ENCODE assay signal across 9 cellular contexts in genomic region chr1:150464422-150464826, GRCh38. TPM values are rescaled to one million over a fixed set of nuclear protein-coding genes. Genes with fewer than 3 reads are reported as not detected.
DNase-seq lines count a peak whose midpoint lies in the region; FAIRE-seq and TF ChIP-seq lines count a peak whose summit lies in the region.
"Had no signal": no experiment of that assay in that cellular context is flagged by ENCODE, and none has a peak within 500 bp of the region (broad histone marks: within the 10 kb centered on the region; RNA-seq: fewer than 3 reads in every experiment).

No MANE protein-coding gene starts in this region.

- POLR2A ChIA-PET in activated CD4-positive, alpha-beta T cell treated with anti-CD3 and anti-CD28 coated beads, Interleukin-2, amount 10 ng/mL, durations not matched to agents 7 days and 5 days (lab: Charles Lee), result no interaction called here

- FAIRE-seq in H54 (lab: Jason Lieb, UNC), result no peak

- no peaks in the 10 kb centered on the region for H3K27me3 Mint-ChIP-seq in activated CD4-positive, alpha-beta T cell treated with anti-CD3 and anti-CD28 coated beads, Interleukin-2, amount 10 ng/mL, durations not matched to agents 7 days and 5 days

- no peak overlapping the region for H3K27ac Mint-ChIP-seq in activated CD4-positive, alpha-beta T cell treated with anti-CD3 and anti-CD28 coated beads, Interleukin-2, amount 10 ng/mL, durations not matched to agents 7 days and 5 days

- no peak for TF ChIP-seq POLR2A in H54 (IDR thresholded peaks at IDR 0.05; ENCODE audit: low read depth, low read length)

- H3K9me3 Mint-ChIP-seq in activated CD4-positive, alpha-beta T cell treated with anti-CD3 and anti-CD28 coated beads, Interleukin-2, amount 10 ng/mL, durations not matched to agents 7 days and 5 days, result no peaks in the 10 kb centered on the region

- H3K4me3 Mint-ChIP-seq in activated CD4-positive, alpha-beta T cell treated with anti-CD3 and anti-CD28 coated beads, Interleukin-2, amount 10 ng/mL, durations not matched to agents 7 days and 5 days, result no peak overlapping the region

- peaks cover 23% of the 10 kb centered on the region for H3K36me3 Mint-ChIP-seq in activated CD4-positive, alpha-beta T cell treated with anti-CD3 and anti-CD28 coated beads, Interleukin-2, amount 10 ng/mL, durations not matched to agents 7 days and 5 days (ENCODE audit: low read depth)

- CTCF ChIA-PET in activated CD4-positive, alpha-beta T cell treated with anti-CD3 and anti-CD28 coated beads, Interleukin-2, amount 10 ng/mL, durations not matched to agents 7 days and 5 days (lab: Charles Lee), result interaction anchor here (1.2 kb wide), 1 partner anchor 52 kb away, joined by 3 read pairs; no protein-coding TSS in a partner anchor

- peaks cover 4% of the 10 kb centered on the region for H3K4me1 Mint-ChIP-seq in activated CD4-positive, alpha-beta T cell treated with anti-CD3 and anti-CD28 coated beads, Interleukin-2, amount 10 ng/mL, durations not matched to agents 7 days and 5 days

- DNase-seq in AG08395 (ENCODE audit: low spot score) (peak; percentile 76), H54 (ENCODE audit: insufficient read length, low spot score) (peak; percentile 54), NCI-H460 (ENCODE audit: extremely low read depth, low read depth) (peak; percentile 59), dedifferentiated amniotic fluid mesenchymal stem cell (ENCODE audit: extremely low spot score) (peak; percentile 31), lung microvascular endothelial cell (ENCODE audit: low read depth in 2 of 2) (peak; percentile 71 to 76), OCI-M2 (lab: John Stamatoyannopoulos, UW; ENCODE audit: unreplicated experiment) (no peak)
- DNase-seq in activated CD4-positive, alpha-beta T cell treated with anti-CD3 and anti-CD28 coated beads, Interleukin-2, amount 10 ng/mL, durations not matched to agents 7 days and 5 days, result peak; percentile 82
- DNase-seq in stimulated activated CD8-positive, alpha-beta memory T cell treated with anti-CD3 and anti-CD28 coated beads, Interleukin-2, amount 100 ng/mL, for 1 hour (ENCODE audit: low read depth in 2 of 2), result peak; percentile 22 to 39

RNA-seq across cellular contexts. Expression of gene TARS2, which starts 22.8 kb away (rescaled TPM):
- 40.4 and 42.1 TPM in 2 replicates for total RNA-seq in NCI-H460 (2014; rRNA removed; shearing (Covaris generic))
- polyA plus RNA-seq in NCI-H460 (2014; cell fraction: nucleus; rRNA removed), result 27.9 and 38.6 TPM in 2 replicates
- 10 to 100 TPM; 31.9 to 35.9 TPM for total RNA-seq in activated CD4-positive, alpha-beta T cell treated with anti-CD3 and anti-CD28 coated beads, Interleukin-2, amount 10 ng/mL, durations not matched to agents 7 days and 5 days
- total RNA-seq in lung microvascular endothelial cell, result 8.7 TPM in 2 replicates

RNA-seq across cellular contexts. Expression of gene ECM1, which starts 43.5 kb away (rescaled TPM):
- total RNA-seq in NCI-H460 (2014; rRNA removed; shearing (Covaris generic)), result 11.7 and 12.0 TPM in 2 replicates
- 9.5 and 13.9 TPM in 2 replicates for polyA plus RNA-seq in NCI-H460 (2014; cell fraction: nucleus; rRNA removed)
- 1 to 10 TPM in 1 of 2 experiments, under 1 TPM in 1; 0.87 to 1.2 TPM for total RNA-seq in activated CD4-positive, alpha-beta T cell treated with anti-CD3 and anti-CD28 coated beads, Interleukin-2, amount 10 ng/mL, durations not matched to agents 7 days and 5 days
- under 0.01 TPM in 2 replicates for total RNA-seq in lung microvascular endothelial cell

RNA-seq across cellular contexts. Expression of gene FALEC, which starts 51.1 kb away (rescaled TPM):
- total RNA-seq in NCI-H460 (2014; rRNA removed; shearing (Covaris generic)), result not detected in 2 replicates
- polyA plus RNA-seq in NCI-H460 (2014; cell fraction: nucleus; rRNA removed), result not detected in 2 replicates
- under 1 TPM in 1 of 2 experiments, not detected in 1; 0.64 TPM for total RNA-seq in activated CD4-positive, alpha-beta T cell treated with anti-CD3 and anti-CD28 coated beads, Interleukin-2, amount 10 ng/mL, durations not matched to agents 7 days and 5 days
- not detected in 2 replicates for total RNA-seq in lung microvascular endothelial cell
- total RNA-seq: skeletal muscle tissue had no signal
